Comparison of ENCODE assay signal across 1 cellular context in genomic region chr19:2385053-2385721, GRCh38.
TF ChIP-seq lines count a peak whose summit lies in the region.

No MANE protein-coding gene starts in this region.

TF ChIP-seq in HepG2, 621 proteins besides CTCF, POLR2A, EP300 and RAD21 (continues in another document):
- TF ChIP-seq ZNF580 (CRISPR knock-in tag; IDR thresholded peaks at IDR 0.05; ENCODE audit: borderline replicate concordance, low read depth): no peak
- no peak for TF ChIP-seq SP1 (IDR thresholded peaks at IDR 0.05)
- peak; percentile 39; the same call in 1 of the 2 replicates for TF ChIP-seq SP1 (CRISPR knock-in tag; IDR thresholded peaks at IDR 0.05)
- TF ChIP-seq ZNF24 (IDR thresholded peaks at IDR 0.05): 0 out of 2 replicates have a peak, but pooled peaks have one; percentile 32
- no peak for TF ChIP-seq REXO4 (CRISPR knock-in tag; IDR thresholded peaks at IDR 0.05; ENCODE audit: borderline replicate concordance)
- TF ChIP-seq NAIF1 (CRISPR knock-in tag; IDR thresholded peaks at IDR 0.05; ENCODE audit: borderline replicate concordance): peak; percentile 44; the same call in 1 of the 2 replicates
- no peak for TF ChIP-seq ZNF512 (CRISPR knock-in tag; IDR thresholded peaks at IDR 0.05)
- TF ChIP-seq REPIN1 (CRISPR knock-in tag; IDR thresholded peaks at IDR 0.05; ENCODE audit: borderline replicate concordance, low read depth): no peak
- TF ChIP-seq ATF3 (CRISPR knock-in tag; IDR thresholded peaks at IDR 0.05): peak; percentile 74
- TF ChIP-seq YEATS4 (CRISPR knock-in tag; IDR thresholded peaks at IDR 0.05; ENCODE audit: borderline replicate concordance): peak; percentile 51; the same call in 1 of the 2 replicates
- TF ChIP-seq ZNF646 (CRISPR knock-in tag; IDR thresholded peaks at IDR 0.05): no peak
- TF ChIP-seq FOXJ3 (CRISPR knock-in tag; IDR thresholded peaks at IDR 0.05; ENCODE audit: borderline replicate concordance): no peak
- no peak; the same call in 1 of the 2 replicates for TF ChIP-seq STAG1 (CRISPR knock-in tag; IDR thresholded peaks at IDR 0.05)
- TF ChIP-seq ZSCAN31 (CRISPR knock-in tag; IDR thresholded peaks at IDR 0.05; ENCODE audit: low read depth): no peak
- 0 out of 2 replicates have a peak, but pooled peaks have one; percentile 15 for TF ChIP-seq IKZF5 (CRISPR knock-in tag; IDR thresholded peaks at IDR 0.05)
- no peak for TF ChIP-seq ASH2L (IDR thresholded peaks at IDR 0.05; ENCODE audit: insufficient read length, low read depth, low read length)
- TF ChIP-seq ZBTB46 (CRISPR knock-in tag; IDR thresholded peaks at IDR 0.05; ENCODE audit: borderline replicate concordance): no peak
- TF ChIP-seq ZNF468 (CRISPR knock-in tag; IDR thresholded peaks at IDR 0.05): no peak
- 0 out of 2 replicates have a peak, but pooled peaks have one; percentile 62 for TF ChIP-seq ZFP36L1 (CRISPR knock-in tag; IDR thresholded peaks at IDR 0.05)
- no peak for TF ChIP-seq ZNF383 (CRISPR knock-in tag; IDR thresholded peaks at IDR 0.05; ENCODE audit: borderline replicate concordance)
- peak; percentile 31; the same call in 1 of the 2 replicates for TF ChIP-seq ZNF3 (CRISPR knock-in tag; IDR thresholded peaks at IDR 0.05)
- TF ChIP-seq ZNF614 (CRISPR knock-in tag; IDR thresholded peaks at IDR 0.05; ENCODE audit: borderline replicate concordance): 0 out of 2 replicates have a peak, but pooled peaks have one; percentile 51
- peak; percentile 14; the same call in 1 of the 2 replicates for TF ChIP-seq ZFX (CRISPR knock-in tag; IDR thresholded peaks at IDR 0.05; ENCODE audit: low read depth)
- no peak for TF ChIP-seq MAZ (IDR thresholded peaks at IDR 0.05; ENCODE audit: borderline replicate concordance, low read depth, low read length)
- TF ChIP-seq MAZ (CRISPR knock-in tag; IDR thresholded peaks at IDR 0.05; ENCODE audit: low read depth): peak; percentile 46; the same call in 1 of the 2 replicates
- TF ChIP-seq FOXA3 (CRISPR knock-in tag; IDR thresholded peaks at IDR 0.05): no peak
- TF ChIP-seq ZGPAT (CRISPR knock-in tag; IDR thresholded peaks at IDR 0.05): peak; percentile 50
- no peak for TF ChIP-seq ZNF839 (CRISPR knock-in tag; IDR thresholded peaks at IDR 0.05; ENCODE audit: borderline replicate concordance)
- TF ChIP-seq ZNF280D (CRISPR knock-in tag; IDR thresholded peaks at IDR 0.05): peak; percentile 87
- no peak for TF ChIP-seq CSRNP1 (CRISPR knock-in tag; IDR thresholded peaks at IDR 0.05)
- TF ChIP-seq DDIT3 (CRISPR knock-in tag; IDR thresholded peaks at IDR 0.05): no peak
- no peak for TF ChIP-seq ZFP62 (CRISPR knock-in tag; IDR thresholded peaks at IDR 0.05)
- TF ChIP-seq MAFK (conservative IDR thresholded peaks at IDR 0.05 in 1 of 2, IDR thresholded peaks at IDR 0.05 in 1 of 2; ENCODE audit: low read length in 2 of 2): peak; percentile 40 to 64; a peak in 3 of 4 replicates
- peak; percentile 43; the same call in 1 of the 2 replicates for TF ChIP-seq JUN (CRISPR knock-in tag; IDR thresholded peaks at IDR 0.05)
- no peak for TF ChIP-seq ZNF143 (CRISPR knock-in tag; IDR thresholded peaks at IDR 0.05)
- no peak for TF ChIP-seq ZNF326 (CRISPR knock-in tag; IDR thresholded peaks at IDR 0.05; ENCODE audit: borderline replicate concordance)
- TF ChIP-seq PITX1 (CRISPR knock-in tag; IDR thresholded peaks at IDR 0.05): no peak
- TF ChIP-seq ELF3 (CRISPR knock-in tag; IDR thresholded peaks at IDR 0.05): peak; percentile 67
- TF ChIP-seq FOXK1 (CRISPR knock-in tag; IDR thresholded peaks at IDR 0.05; ENCODE audit: borderline replicate concordance, low read depth): no peak
- TF ChIP-seq ZNF224 (CRISPR knock-in tag; IDR thresholded peaks at IDR 0.05): no peak
- no peak for TF ChIP-seq SMYD3 (CRISPR knock-in tag; IDR thresholded peaks at IDR 0.05)
- peak; percentile 90 for TF ChIP-seq ZMYM2 (CRISPR knock-in tag; IDR thresholded peaks at IDR 0.05)
- no peak for TF ChIP-seq NFATC3 (CRISPR knock-in tag; IDR thresholded peaks at IDR 0.05)
- TF ChIP-seq ZNF784 (CRISPR knock-in tag; IDR thresholded peaks at IDR 0.05; ENCODE audit: borderline replicate concordance): 0 out of 2 replicates have a peak, but pooled peaks have one; percentile 40
- TF ChIP-seq MXD4 (CRISPR knock-in tag; IDR thresholded peaks at IDR 0.05): 0 out of 2 replicates have a peak, but pooled peaks have one; percentile 38
